3 cellular contexts compared by ENCODE assay signal in the genomic region with DNA sequence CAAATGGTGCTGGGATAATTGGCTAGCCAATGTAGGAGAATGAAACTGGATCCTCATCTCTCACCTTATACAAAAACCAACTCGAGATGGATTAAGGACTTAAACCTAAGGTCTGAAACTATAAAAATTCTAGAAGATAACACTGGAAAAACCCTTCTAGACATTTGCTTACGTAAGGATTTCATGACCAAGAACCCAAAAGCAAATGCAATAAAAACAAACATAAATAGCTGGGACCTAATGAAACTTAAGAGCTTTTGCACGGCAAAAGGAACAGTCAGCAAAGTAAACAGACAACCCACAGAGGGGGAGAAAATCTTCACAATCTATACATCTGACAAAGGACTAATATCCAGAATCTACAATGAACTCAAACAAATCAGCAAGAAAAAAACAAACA. TPM values are rescaled to one million over a fixed set of nuclear protein-coding genes. Genes with fewer than 3 reads are reported as not detected.
"Had no signal": no experiment of that assay in that cellular context is flagged by ENCODE, and none has a peak within 500 bp of the region (broad histone marks: within the 10 kb centered on the region; RNA-seq: fewer than 3 reads in every experiment).

No MANE protein-coding gene starts in this region.

RNA-seq across cellular contexts. Expression of gene CCDC141, which starts 35.7 kb away (rescaled TPM):
- total RNA-seq: neural crest cell, osteoblast, osteocyte had no signal
